Comparison of ENCODE assay signal across 9 cellular contexts in the genomic region with DNA sequence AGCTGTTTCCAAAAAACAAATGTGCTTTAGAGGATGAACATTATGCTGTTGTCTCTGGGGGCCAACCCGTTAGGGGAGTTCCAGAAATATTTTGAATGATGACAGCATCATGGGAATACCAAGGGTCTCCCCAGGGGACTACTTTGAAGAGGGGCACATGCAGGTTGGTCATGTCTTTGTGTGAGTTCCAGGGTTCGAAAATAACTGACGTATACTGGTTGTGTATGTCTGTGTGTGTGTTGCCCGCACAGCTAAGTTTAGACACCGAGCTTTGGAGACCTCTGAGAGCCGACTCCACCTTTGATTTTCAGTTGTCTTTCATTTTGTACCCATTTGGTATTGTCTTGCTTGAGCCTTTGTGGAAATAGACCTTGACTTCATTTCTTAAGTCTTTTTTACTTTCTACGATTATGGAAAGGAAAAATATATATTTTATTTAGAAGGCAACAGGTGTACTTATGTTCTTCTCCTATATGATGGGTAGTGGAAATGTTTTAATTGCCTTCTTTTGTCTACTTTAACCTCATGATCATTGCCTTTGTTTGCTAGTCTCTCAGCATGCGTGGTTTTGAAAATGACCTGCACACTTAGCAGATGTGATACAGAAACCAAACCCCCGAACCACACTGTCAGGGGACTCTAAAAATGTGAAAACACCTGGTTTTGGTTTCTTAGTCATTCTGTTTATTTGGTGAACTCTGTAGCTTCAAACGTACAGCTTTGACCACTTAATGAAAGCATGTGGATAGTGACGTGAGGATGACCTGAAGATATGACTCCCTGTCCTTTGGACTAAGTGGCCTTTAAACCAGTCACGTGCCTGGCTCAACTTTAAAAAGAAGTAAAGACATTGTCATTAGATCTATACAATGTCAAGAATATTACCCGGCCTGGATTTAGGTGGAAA. TPM values are rescaled to one million over a fixed set of nuclear protein-coding genes. Genes with fewer than 3 reads are reported as not detected.
DNase-seq lines count a peak whose midpoint lies in the region; ATAC-seq, FAIRE-seq and TF ChIP-seq lines count a peak whose summit lies in the region.
"Had no signal": no experiment of that assay in that cellular context is flagged by ENCODE, and none has a peak within 500 bp of the region (broad histone marks: within the 10 kb centered on the region; RNA-seq: fewer than 3 reads in every experiment).

No MANE protein-coding gene starts in this region.

- no peak for TF ChIP-seq CTCF in activated CD8-positive, alpha-beta T cell treated with anti-CD3 and anti-CD28 coated beads for 36 hours (IDR thresholded peaks at IDR 0.05)
- TF ChIP-seq CTCF in ascending aorta (IDR thresholded peaks at IDR 0.05): no peak

- H3K36me3 ChIP-seq in ascending aorta: no peaks in the 10 kb centered on the region

- no peak for DNase-seq in activated naive CD4-positive, alpha-beta T cell (lab: John Stamatoyannopoulos, UW)
- peak; percentile 79 for DNase-seq in activated CD8-positive, alpha-beta T cell treated with anti-CD3 and anti-CD28 coated beads for 36 hours
- DNase-seq in ascending aorta (ENCODE audit: low spot score in 2 of 2) (no peak), NCI-H2029 treated with DMSO at 0.1 percent for 48 hours (lab: John Stamatoyannopoulos, UW) (no peak), HTR-8/SVneo (ENCODE audit: insufficient read length, low spot score) (no peak)
- DNase-seq: hypothalamus had no signal

- POLR2A ChIA-PET in activated CD8-positive, alpha-beta T cell treated with anti-CD3 and anti-CD28 coated beads for 36 hours (lab: Charles Lee): interaction anchor here (0.9 to 4.2 kb wide), 4 partner anchors 13 to 188 kb away, joined by 3 to 20 read pairs (median 5); partner anchors contain the start of gene GALNT2

- intact Hi-C loops in activated CD8-positive, alpha-beta T cell treated with anti-CD3 and anti-CD28 coated beads for 36 hours (cut with micrococcal nuclease): no loop called here
- intact Hi-C loops in ascending aorta (cut with DNase I): no loop called here

- H3K27ac Mint-ChIP-seq in activated naive CD4-positive, alpha-beta T cell treated with anti-CD3 and anti-CD28 coated beads, Interleukin-2, amount 50 U/mL, for 24 hours: peak overlapping the region; percentile 76
- peak overlapping the region; percentile 44 for H3K27ac Mint-ChIP-seq in activated CD8-positive, alpha-beta T cell treated with anti-CD3 and anti-CD28 coated beads for 36 hours
- H3K27ac Mint-ChIP-seq in stimulated activated naive CD8-positive, alpha-beta T cell treated with anti-CD3 and anti-CD28 coated beads, Interleukin-15, Interleukin-2, amounts not matched to agents 100 ng/mL and 50 ng/mL, for 24 hours: peak overlapping the region; percentile 84

- H3K4me1 Mint-ChIP-seq in activated naive CD4-positive, alpha-beta T cell treated with anti-CD3 and anti-CD28 coated beads, Interleukin-2, amount 50 U/mL, for 24 hours: peaks cover 76% of the 10 kb centered on the region
- H3K4me1 Mint-ChIP-seq in activated CD8-positive, alpha-beta T cell treated with anti-CD3 and anti-CD28 coated beads for 36 hours (ENCODE audit: low read depth): peaks cover 73% of the 10 kb centered on the region
- peaks cover 96% of the 10 kb centered on the region for H3K4me1 Mint-ChIP-seq in stimulated activated naive CD8-positive, alpha-beta T cell treated with anti-CD3 and anti-CD28 coated beads, Interleukin-15, Interleukin-2, amounts not matched to agents 100 ng/mL and 50 ng/mL, for 24 hours (ENCODE audit: low read depth)

- no peak overlapping the region for H3K4me3 ChIP-seq in ascending aorta

- no peaks in the 10 kb centered on the region for H3K9me3 ChIP-seq in ascending aorta

- H3K27ac ChIP-seq in ascending aorta: no peak overlapping the region

- no peak for FAIRE-seq in HTR-8/SVneo (lab: Jason Lieb, UNC)

- CTCF ChIA-PET in activated CD8-positive, alpha-beta T cell treated with anti-CD3 and anti-CD28 coated beads for 36 hours (lab: Charles Lee): interaction anchor here (0.8 to 5.8 kb wide), 6 partner anchors 12 to 462 kb away, joined by 3 to 41 read pairs (median 4); no protein-coding TSS in a partner anchor

- H3K27me3 Mint-ChIP-seq in activated naive CD4-positive, alpha-beta T cell treated with anti-CD3 and anti-CD28 coated beads, Interleukin-2, amount 50 U/mL, for 24 hours: no peaks in the 10 kb centered on the region
- no peaks in the 10 kb centered on the region for H3K27me3 Mint-ChIP-seq in activated CD8-positive, alpha-beta T cell treated with anti-CD3 and anti-CD28 coated beads for 36 hours
- no peaks in the 10 kb centered on the region for H3K27me3 Mint-ChIP-seq in stimulated activated naive CD8-positive, alpha-beta T cell treated with anti-CD3 and anti-CD28 coated beads, Interleukin-15, Interleukin-2, amounts not matched to agents 100 ng/mL and 50 ng/mL, for 24 hours

- H3K4me3 Mint-ChIP-seq in activated naive CD4-positive, alpha-beta T cell treated with anti-CD3 and anti-CD28 coated beads, Interleukin-2, amount 50 U/mL, for 24 hours: peak overlapping the region; percentile 24
- no peak overlapping the region for H3K4me3 Mint-ChIP-seq in activated CD8-positive, alpha-beta T cell treated with anti-CD3 and anti-CD28 coated beads for 36 hours
- H3K4me3 Mint-ChIP-seq in stimulated activated naive CD8-positive, alpha-beta T cell treated with anti-CD3 and anti-CD28 coated beads, Interleukin-15, Interleukin-2, amounts not matched to agents 100 ng/mL and 50 ng/mL, for 24 hours: peak overlapping the region; percentile 64

- ATAC-seq in HG03045 (IDR thresholded peaks at IDR 0.05; ENCODE audit: unreplicated experiment): peak; percentile 87
- peak; percentile 73 for ATAC-seq in activated CD8-positive, alpha-beta T cell treated with anti-CD3 and anti-CD28 coated beads for 36 hours

- no peaks in the 10 kb centered on the region for H3K27me3 ChIP-seq in ascending aorta

- H3K9me3 Mint-ChIP-seq in activated naive CD4-positive, alpha-beta T cell treated with anti-CD3 and anti-CD28 coated beads, Interleukin-2, amount 50 U/mL, for 24 hours: no peaks in the 10 kb centered on the region
- no peaks in the 10 kb centered on the region for H3K9me3 Mint-ChIP-seq in activated CD8-positive, alpha-beta T cell treated with anti-CD3 and anti-CD28 coated beads for 36 hours
- no peaks in the 10 kb centered on the region for H3K9me3 Mint-ChIP-seq in stimulated activated naive CD8-positive, alpha-beta T cell treated with anti-CD3 and anti-CD28 coated beads, Interleukin-15, Interleukin-2, amounts not matched to agents 100 ng/mL and 50 ng/mL, for 24 hours

- peaks cover 3 to 40% of the 10 kb centered on the region in 2 donors for H3K4me1 ChIP-seq in ascending aorta

- H3K36me3 Mint-ChIP-seq in activated naive CD4-positive, alpha-beta T cell treated with anti-CD3 and anti-CD28 coated beads, Interleukin-2, amount 50 U/mL, for 24 hours: peaks cover 10% of the 10 kb centered on the region
- peaks cover 14% of the 10 kb centered on the region for H3K36me3 Mint-ChIP-seq in activated CD8-positive, alpha-beta T cell treated with anti-CD3 and anti-CD28 coated beads for 36 hours (ENCODE audit: low read depth)
- peaks cover 21% of the 10 kb centered on the region for H3K36me3 Mint-ChIP-seq in stimulated activated naive CD8-positive, alpha-beta T cell treated with anti-CD3 and anti-CD28 coated beads, Interleukin-15, Interleukin-2, amounts not matched to agents 100 ng/mL and 50 ng/mL, for 24 hours (ENCODE audit: low read depth)

RNA-seq across cellular contexts. Expression of gene GALNT2, which starts 56.5 kb away (rescaled TPM):
- total RNA-seq in activated CD8-positive, alpha-beta T cell treated with anti-CD3 and anti-CD28 coated beads for 36 hours: 10 to 100 TPM; 40.1 to 42.3 TPM
- total RNA-seq in ascending aorta: 129 TPM
